ENCODE assay signal across 16 cellular contexts in genomic region chr6:35764238-35764896, GRCh38. TPM values are rescaled to one million over a fixed set of nuclear protein-coding genes. Genes with fewer than 3 reads are reported as not detected.
DNase-seq lines count a peak whose midpoint lies in the region; ATAC-seq and TF ChIP-seq lines count a peak whose summit lies in the region.
"Had no signal": no experiment of that assay in that cellular context is flagged by ENCODE, and none has a peak within 500 bp of the region (broad histone marks: within the 10 kb centered on the region; RNA-seq: fewer than 3 reads in every experiment).

No MANE protein-coding gene starts in this region.

- H3K9ac ChIP-seq in mucosa of stomach (ENCODE audit: low read length), result no peak overlapping the region

- intact Hi-C loops in sciatic nerve (cut with DNase I), result no loop called here

- ATAC-seq in sciatic nerve (no peak), GM18907 (IDR thresholded peaks at IDR 0.05; ENCODE audit: unreplicated experiment) (no peak)
- ATAC-seq: SK-N-SH treated with all-trans-retinoic acid at 6 μM for 48 hours, upper lobe of right lung had no signal

- H3K27me3 Mint-ChIP-seq in endothelial cell (ENCODE audit: unreplicated experiment) (peaks cover 2% of the 10 kb centered on the region), osteocyte (ENCODE audit: unreplicated experiment) (peaks cover 72% of the 10 kb centered on the region)

- no peaks in the 10 kb centered on the region for H3K36me3 ChIP-seq in mucosa of stomach (ENCODE audit: control insufficient read depth, insufficient read depth, low read length)
- H3K36me3 ChIP-seq: upper lobe of right lung had no signal

- peak overlapping the region; percentile 25 for H3K4me3 ChIP-seq in mucosa of stomach (ENCODE audit: low read length)
- H3K4me3 ChIP-seq: upper lobe of right lung had no signal

- H3K4me1 ChIP-seq in mucosa of stomach (ENCODE audit: control insufficient read depth, insufficient read depth, low read length), result no peaks in the 10 kb centered on the region
- H3K4me1 ChIP-seq: upper lobe of right lung had no signal

- no peaks in the 10 kb centered on the region for H3K9me3 ChIP-seq in mucosa of stomach (ENCODE audit: control insufficient read depth, low read length)
- H3K9me3 ChIP-seq: upper lobe of right lung had no signal

- H3K4me1 Mint-ChIP-seq in endothelial cell (ENCODE audit: unreplicated experiment) (peaks cover 6% of the 10 kb centered on the region), osteocyte (ENCODE audit: unreplicated experiment) (peaks cover 5% of the 10 kb centered on the region)

- TF ChIP-seq CTCF in endothelial cell (IDR thresholded peaks at IDR 0.05; ENCODE audit: unreplicated experiment), result no peak
- no peak for TF ChIP-seq CTCF in osteocyte (IDR thresholded peaks at IDR 0.05)

- H3K27me3 ChIP-seq in mucosa of stomach (ENCODE audit: control insufficient read depth, insufficient read depth, low read length), result peaks cover 15% of the 10 kb centered on the region

- H3K27ac Mint-ChIP-seq in endothelial cell (ENCODE audit: unreplicated experiment), result no peak overlapping the region
- no peak overlapping the region for H3K27ac Mint-ChIP-seq in osteocyte (ENCODE audit: unreplicated experiment)

- no peaks in the 10 kb centered on the region for H3K9me3 Mint-ChIP-seq in endothelial cell (ENCODE audit: unreplicated experiment)
- no peaks in the 10 kb centered on the region for H3K9me3 Mint-ChIP-seq in osteocyte (ENCODE audit: unreplicated experiment)

- DNase-seq in DMS79 treated with DMSO at 0.1 percent for 48 hours (lab: John Stamatoyannopoulos, UW) (peak; percentile 54), NCI-H69 (lab: John Stamatoyannopoulos, UW) (peak; percentile 79), endothelial cell (ENCODE audit: low spot score) (no peak), epidermal melanocyte (ENCODE audit: insufficient read length, low spot score) (no peak), sciatic nerve (ENCODE audit: low spot score) (no peak), osteocyte (ENCODE audit: extremely low spot score, unreplicated experiment) (no peak)
- DNase-seq: activated naive CD4-positive, alpha-beta T cell; foreskin fibroblast; GDM1; IMR-90; midbrain; NCI-H345; upper lobe of right lung had no signal

- H3K36me3 Mint-ChIP-seq in endothelial cell (ENCODE audit: low read depth, unreplicated experiment) (no peaks in the 10 kb centered on the region), osteocyte (ENCODE audit: unreplicated experiment) (peaks cover 2% of the 10 kb centered on the region)

- H3K4me3 Mint-ChIP-seq in endothelial cell (ENCODE audit: unreplicated experiment) (peak overlapping the region; percentile 74), osteocyte (ENCODE audit: unreplicated experiment) (no peak overlapping the region)

RNA-seq across cellular contexts. Expression of gene CLPSL2, which starts 12.0 kb away (rescaled TPM):
- not detected for total RNA-seq in endothelial cell (ENCODE audit: unreplicated experiment)
- not detected for total RNA-seq in sciatic nerve
- not detected in 2 replicates for total RNA-seq in osteocyte
- total RNA-seq: IMR-90, upper lobe of right lung had no signal

RNA-seq across cellular contexts. Expression of gene CLPSL1, which starts 16.5 kb away (rescaled TPM):
- total RNA-seq in endothelial cell (ENCODE audit: unreplicated experiment) (not detected), sciatic nerve (not detected), osteocyte (not detected in 2 replicates)
- total RNA-seq: IMR-90, upper lobe of right lung had no signal

RNA-seq across cellular contexts. Expression of gene ARMC12, which starts 27.5 kb away (rescaled TPM):
- total RNA-seq in endothelial cell (ENCODE audit: unreplicated experiment) (0.69 TPM), sciatic nerve (0.80 TPM), osteocyte (1.3 and 2.5 TPM in 2 replicates)

RNA-seq across cellular contexts. Expression of gene CLPS, which starts 32.8 kb away (rescaled TPM):
- not detected for total RNA-seq in endothelial cell (ENCODE audit: unreplicated experiment)
- total RNA-seq in sciatic nerve, result 3.8 TPM
- not detected in 2 replicates for total RNA-seq in osteocyte
- total RNA-seq: IMR-90, upper lobe of right lung had no signal

RNA-seq across cellular contexts. Expression of gene LHFPL5, which starts 40.8 kb away (rescaled TPM):
- total RNA-seq in endothelial cell (ENCODE audit: unreplicated experiment), result not detected
- total RNA-seq in sciatic nerve, result not detected
- total RNA-seq in osteocyte, result not detected in 2 replicates
- total RNA-seq: IMR-90, upper lobe of right lung had no signal

Comparison
In these comparisons a context has a peak if more than half of its experiments do, and no peak if none do; other contexts are left out.
1. DNase-seq: peak in DMS79 treated with DMSO at 0.1 percent for 48 hours (single experiment) and NCI-H69 (single experiment); none in endothelial cell (single experiment), epidermal melanocyte (single experiment), sciatic nerve (single experiment) and osteocyte (single experiment).